ENCODE assay signal across 8 cellular contexts in the genomic region with DNA sequence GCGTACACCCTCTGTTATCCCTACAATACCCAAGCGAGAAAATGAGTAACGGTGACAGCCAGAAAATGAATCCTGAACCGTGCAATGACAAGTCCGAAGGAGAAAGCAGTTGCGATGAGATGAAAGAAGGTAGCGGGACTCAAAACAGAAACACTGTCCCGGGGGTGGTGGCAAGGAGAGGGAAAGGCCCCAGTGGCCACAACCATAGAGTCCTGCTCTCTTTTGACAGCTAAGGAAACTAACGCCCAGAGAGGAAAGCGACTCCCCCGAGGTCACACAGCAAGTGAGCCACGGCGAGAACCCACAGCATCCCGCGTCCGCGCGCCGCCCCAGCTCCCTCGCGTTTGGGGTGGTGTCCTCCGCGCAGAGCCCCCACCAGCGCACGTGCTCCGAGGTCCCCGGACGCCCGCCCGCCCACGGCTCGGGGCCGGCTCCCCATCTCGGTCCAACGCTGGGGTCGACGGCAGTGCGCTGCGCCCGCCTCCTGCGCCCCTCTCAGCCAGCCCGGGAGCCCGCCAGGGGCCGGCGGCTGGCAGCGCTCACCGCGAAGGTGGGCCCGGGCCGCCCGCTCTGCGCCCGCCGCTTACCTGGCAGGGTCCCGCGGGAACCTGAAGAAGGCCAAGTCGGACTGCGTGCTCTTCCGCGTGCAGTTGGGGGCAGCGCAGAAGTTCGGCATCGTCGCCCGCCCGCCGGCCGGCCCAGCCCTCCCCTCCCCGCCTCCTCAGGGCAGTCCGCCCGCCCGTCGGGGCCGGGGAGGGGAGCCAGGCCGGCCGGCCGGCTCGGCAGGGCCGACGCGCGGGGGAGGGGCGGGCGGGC. TPM values are rescaled to one million over a fixed set of nuclear protein-coding genes. Genes with fewer than 3 reads are reported as not detected.
DNase-seq lines count a peak whose midpoint lies in the region; ATAC-seq and TF ChIP-seq lines count a peak whose summit lies in the region.

No MANE protein-coding gene starts in this region.

- no peaks in the 10 kb centered on the region for H3K9me3 Mint-ChIP-seq in CD4-positive, CD25-positive, alpha-beta regulatory T cell
- no peaks in the 10 kb centered on the region for H3K9me3 Mint-ChIP-seq in activated CD4-positive, alpha-beta T cell treated with anti-CD3 and anti-CD28 coated beads, Interleukin-2, amount 10 ng/mL, durations not matched to agents 7 days and 5 days
- no peaks in the 10 kb centered on the region for H3K9me3 Mint-ChIP-seq in mesothelial cell of epicardium

- ATAC-seq in CD4-positive, CD25-positive, alpha-beta regulatory T cell (ENCODE audit: low read depth in 2 of 2): peak in 1 of 2 donors; percentile 4

- H3K36me3 Mint-ChIP-seq in CD4-positive, CD25-positive, alpha-beta regulatory T cell: peaks cover 4% of the 10 kb centered on the region
- peaks cover 13% of the 10 kb centered on the region for H3K36me3 Mint-ChIP-seq in activated CD4-positive, alpha-beta T cell treated with anti-CD3 and anti-CD28 coated beads, Interleukin-2, amount 10 ng/mL, durations not matched to agents 7 days and 5 days (ENCODE audit: low read depth)
- H3K36me3 Mint-ChIP-seq in mesothelial cell of epicardium: peaks cover 1% of the 10 kb centered on the region

- no peaks in the 10 kb centered on the region for H3K9me3 ChIP-seq in CD4-positive, CD25-positive, alpha-beta regulatory T cell (ENCODE audit: control insufficient read depth in 2 of 2, low read length in 2 of 2)

- H3K27me3 Mint-ChIP-seq in CD4-positive, CD25-positive, alpha-beta regulatory T cell: no peaks in the 10 kb centered on the region
- no peaks in the 10 kb centered on the region for H3K27me3 Mint-ChIP-seq in activated CD4-positive, alpha-beta T cell treated with anti-CD3 and anti-CD28 coated beads, Interleukin-2, amount 10 ng/mL, durations not matched to agents 7 days and 5 days
- H3K27me3 Mint-ChIP-seq in mesothelial cell of epicardium (ENCODE audit: low read depth): no peaks in the 10 kb centered on the region

- CTCF ChIA-PET in activated CD4-positive, alpha-beta T cell treated with anti-CD3 and anti-CD28 coated beads, Interleukin-2, amount 10 ng/mL, durations not matched to agents 7 days and 5 days (lab: Charles Lee): interaction anchor here (1.5 kb wide), 1 partner anchor 146 kb away, joined by 5 read pairs; no protein-coding TSS in a partner anchor

- TF ChIP-seq CTCF in GM20000 (IDR thresholded peaks at IDR 0.05; ENCODE audit: extremely low read depth, missing control alignments) (no peak), mesothelial cell of epicardium (IDR thresholded peaks at IDR 0.05; ENCODE audit: unreplicated experiment) (no peak)

- peaks cover 48% of the 10 kb centered on the region for H3K4me1 ChIP-seq in CD4-positive, CD25-positive, alpha-beta regulatory T cell (ENCODE audit: control insufficient read depth, insufficient read depth, low read length, poor library complexity, severe bottlenecking)

- peaks cover 27 to 81% (median 65%) of the 10 kb centered on the region in 4 donors for H3K4me1 Mint-ChIP-seq in CD4-positive, CD25-positive, alpha-beta regulatory T cell
- peaks cover 59% of the 10 kb centered on the region for H3K4me1 Mint-ChIP-seq in activated CD4-positive, alpha-beta T cell treated with anti-CD3 and anti-CD28 coated beads, Interleukin-2, amount 10 ng/mL, durations not matched to agents 7 days and 5 days
- H3K4me1 Mint-ChIP-seq in mesothelial cell of epicardium: peaks cover 39% of the 10 kb centered on the region

- peak overlapping the region; percentile 91 for H3K4me3 ChIP-seq in CD4-positive, CD25-positive, alpha-beta regulatory T cell (ENCODE audit: low read depth, low read length)

- H3K4me3 Mint-ChIP-seq in CD4-positive, CD25-positive, alpha-beta regulatory T cell: peak overlapping the region; percentile 94 to 99 (median 96)
- peak overlapping the region; percentile 97 for H3K4me3 Mint-ChIP-seq in activated CD4-positive, alpha-beta T cell treated with anti-CD3 and anti-CD28 coated beads, Interleukin-2, amount 10 ng/mL, durations not matched to agents 7 days and 5 days
- peak overlapping the region; percentile 84 for H3K4me3 Mint-ChIP-seq in mesothelial cell of epicardium

- peaks cover 2% of the 10 kb centered on the region for H3K36me3 ChIP-seq in CD4-positive, CD25-positive, alpha-beta regulatory T cell (ENCODE audit: control insufficient read depth, insufficient read depth, low read length)

- H3K27ac ChIP-seq in CD4-positive, CD25-positive, alpha-beta regulatory T cell (ENCODE audit: insufficient read depth, low read length, poor library complexity, severe bottlenecking): peak overlapping the region; percentile 64

- H3K27me3 ChIP-seq in CD4-positive, CD25-positive, alpha-beta regulatory T cell (ENCODE audit: control insufficient read depth, insufficient read depth, low read length): no peaks in the 10 kb centered on the region

- POLR2A ChIA-PET in activated CD4-positive, alpha-beta T cell treated with anti-CD3 and anti-CD28 coated beads, Interleukin-2, amount 10 ng/mL, durations not matched to agents 7 days and 5 days (lab: Charles Lee): no interaction called here

- peak in 2 of 3 donors; percentile 41 to 67 for DNase-seq in CD4-positive, CD25-positive, alpha-beta regulatory T cell
- DNase-seq in GM20000 (ENCODE audit: low spot score) (peak; percentile 60), HuH-7.5 (ENCODE audit: low spot score) (peak; percentile 25), mesothelial cell of epicardium (ENCODE audit: low spot score in 2 of 2, unreplicated experiment in 2 of 2) (peak; percentile 29 to 61), NCI-H2107 treated with DMSO at 0.1 percent for 48 hours (lab: John Stamatoyannopoulos, UW; ENCODE audit: unreplicated experiment) (no peak)
- DNase-seq in activated CD4-positive, alpha-beta T cell treated with anti-CD3 and anti-CD28 coated beads, Interleukin-2, amount 10 ng/mL, durations not matched to agents 7 days and 5 days: peak; percentile 59
- peak; percentile 28 for DNase-seq in effector CD4-positive, alpha-beta T cell
- peak; percentile 41 to 49 for DNase-seq in stimulated activated CD8-positive, alpha-beta memory T cell treated with anti-CD3 and anti-CD28 coated beads, Interleukin-2, amount 100 ng/mL, for 48 hours (ENCODE audit: low read depth in 2 of 2)

- peak overlapping the region; percentile 82 to 93 (median 90) for H3K27ac Mint-ChIP-seq in CD4-positive, CD25-positive, alpha-beta regulatory T cell
- H3K27ac Mint-ChIP-seq in activated CD4-positive, alpha-beta T cell treated with anti-CD3 and anti-CD28 coated beads, Interleukin-2, amount 10 ng/mL, durations not matched to agents 7 days and 5 days: peak overlapping the region; percentile 97
- peak overlapping the region; percentile 92 for H3K27ac Mint-ChIP-seq in mesothelial cell of epicardium

RNA-seq across cellular contexts. Expression of gene THAP12, which starts 0.6 kb away (rescaled TPM):
- total RNA-seq in CD4-positive, CD25-positive, alpha-beta regulatory T cell: 51.2 TPM
- polyA plus RNA-seq in CD4-positive, CD25-positive, alpha-beta regulatory T cell: 10 to 100 TPM; 65.0 to 71.0 (median 66.9) TPM
- 10 to 100 TPM; 49.5 to 56.1 TPM for total RNA-seq in activated CD4-positive, alpha-beta T cell treated with anti-CD3 and anti-CD28 coated beads, Interleukin-2, amount 10 ng/mL, durations not matched to agents 7 days and 5 days
- 58.4 to 61.7 TPM (median 60.3 TPM) in 3 replicates for total RNA-seq in mesothelial cell of epicardium

RNA-seq across cellular contexts. Expression of gene GVQW3, which starts 0.8 kb away (rescaled TPM):
- total RNA-seq in CD4-positive, CD25-positive, alpha-beta regulatory T cell: 2.7 TPM
- polyA plus RNA-seq in CD4-positive, CD25-positive, alpha-beta regulatory T cell: 1 to 10 TPM; 1.7 to 3.0 (median 2.3) TPM
- total RNA-seq in activated CD4-positive, alpha-beta T cell treated with anti-CD3 and anti-CD28 coated beads, Interleukin-2, amount 10 ng/mL, durations not matched to agents 7 days and 5 days: 1 to 10 TPM; 5.5 to 5.7 TPM
- 10.0 to 11.4 TPM (median 11.2 TPM) in 3 replicates for total RNA-seq in mesothelial cell of epicardium
